22 cellular contexts compared by ENCODE assay signal in genomic region chr3:72728329-72728889, GRCh38.
"Had no signal": no experiment of that assay in that cellular context is flagged by ENCODE, and none has a peak within 500 bp of the region (broad histone marks: within the 10 kb centered on the region; RNA-seq: fewer than 3 reads in every experiment).

No MANE protein-coding gene starts in this region.

- H3K4me1 ChIP-seq: adrenal gland, body of pancreas had no signal

- H3K4me2 ChIP-seq: KMS-11 had no signal

- H3K36me3 ChIP-seq: adrenal gland had no signal

- ATAC-seq: T-cell had no signal

- H3K27ac ChIP-seq: adrenal gland, body of pancreas, KMS-11, SK-N-MC had no signal

- H3K4me3 ChIP-seq: adrenal gland, body of pancreas, SK-N-MC had no signal

- DNase-seq: activated CD4-positive, alpha-beta memory T cell treated with anti-CD3 and anti-CD28 coated beads, Interleukin-2, amount 10 ng/mL, durations not matched to agents 7 days and 5 days; activated CD4-positive, alpha-beta T cell treated with anti-CD3 and anti-CD28 coated beads, Interleukin-2, amount 50 U/mL, for 1 hour; activated CD4-positive, CD25-positive, alpha-beta regulatory T cell; activated CD8-positive, alpha-beta memory T cell treated with anti-CD3 and anti-CD28 coated beads, Interleukin-2, amount 50 U/mL, for 4 hours; activated naive CD4-positive, alpha-beta T cell treated with anti-CD3 and anti-CD28 coated beads, Interleukin-2, amount 50 U/mL, for 16 hours; activated naive CD8-positive, alpha-beta T cell treated with anti-CD3 and anti-CD28 coated beads, Interleukin-2, amount 10 ng/mL, durations not matched to agents 7 days and 5 days; activated T-cell treated with anti-CD3 and anti-CD28 coated beads, Interleukin-2, amount 50 U/mL, for 1 hour; adrenal gland; anterior cingulate cortex; NCI-H1092 treated with DMSO at 0.1 percent for 48 hours; NCI-H1417 treated with DMSO at 0.1 percent for 48 hours; NCI-H1694; NCI-H2029; NCI-H2107; NCI-H446; T-cell; T-helper 2 cell; T1000 had no signal

- H3K9me3 ChIP-seq: adrenal gland had no signal

- H3K27me3 ChIP-seq: adrenal gland, body of pancreas had no signal

- FAIRE-seq: TTC549 had no signal

- H3K9ac ChIP-seq: KMS-11 had no signal
